ENCODE assay signal across 10 cellular contexts in the genomic region with DNA sequence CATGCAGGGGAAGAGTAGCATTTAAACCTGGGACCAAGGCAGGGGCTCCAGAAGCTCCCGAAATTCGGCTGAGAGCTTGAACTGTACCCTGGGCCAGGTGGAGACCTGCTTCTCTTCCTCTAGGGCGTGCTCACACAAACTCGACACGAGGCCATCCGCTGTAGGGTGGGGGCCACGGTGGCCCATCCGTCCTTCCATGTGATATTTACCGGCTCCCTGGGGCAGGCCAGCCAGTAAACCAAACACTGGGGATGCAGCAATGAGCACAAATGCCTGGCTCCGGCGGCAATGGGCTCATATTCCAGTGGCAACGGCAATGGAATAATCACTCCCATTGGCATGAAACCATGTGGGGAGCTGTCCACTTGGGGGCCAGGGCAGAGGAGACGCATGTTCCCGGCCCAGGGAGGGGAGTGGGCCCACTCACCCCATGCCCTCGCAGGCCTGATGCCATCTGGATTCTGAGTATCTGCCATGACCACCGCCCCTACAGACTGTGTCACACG. TPM values are rescaled to one million over a fixed set of nuclear protein-coding genes. Genes with fewer than 3 reads are reported as not detected.
DNase-seq lines count a peak whose midpoint lies in the region; ATAC-seq and TF ChIP-seq lines count a peak whose summit lies in the region.
"Had no signal": no experiment of that assay in that cellular context is flagged by ENCODE, and none has a peak within 500 bp of the region (broad histone marks: within the 10 kb centered on the region; RNA-seq: fewer than 3 reads in every experiment).

No MANE protein-coding gene starts in this region.

- H3K9me3 ChIP-seq in gastroesophageal sphincter (no peaks in the 10 kb centered on the region), parathyroid adenoma (ENCODE audit: control insufficient read depth, low read length) (no peaks in the 10 kb centered on the region), MM.1S (replicated peaks; ENCODE audit: insufficient read depth, low read length) (no peaks in the 10 kb centered on the region)

- no peak overlapping the region for H2AFZ ChIP-seq in parathyroid adenoma
- H2AFZ ChIP-seq in MM.1S (ENCODE audit: low read length) = no peak overlapping the region

- H3K36me3 ChIP-seq in gastroesophageal sphincter = peaks cover 0 to 8% of the 10 kb centered on the region in 2 donors
- H3K36me3 ChIP-seq in parathyroid adenoma (ENCODE audit: control insufficient read depth, insufficient read depth, low read length) = no peaks in the 10 kb centered on the region
- H3K36me3 ChIP-seq in MM.1S (replicated peaks; ENCODE audit: insufficient read depth, low read length) = no peaks in the 10 kb centered on the region

- no peaks in the 10 kb centered on the region for H3K9me2 ChIP-seq in MM.1S (replicated peaks; ENCODE audit: insufficient read depth, low read length)

- TF ChIP-seq CTCF in gastroesophageal sphincter (IDR thresholded peaks at IDR 0.05) = peak in 1 of 4 experiments; percentile 11
- no peak for TF ChIP-seq CTCF in parathyroid adenoma (IDR thresholded peaks at IDR 0.05)
- TF ChIP-seq CTCF in MM.1S (IDR thresholded peaks at IDR 0.05; ENCODE audit: low read length) = no peak

- H3K27me3 ChIP-seq in gastroesophageal sphincter (no peaks in the 10 kb centered on the region), parathyroid adenoma (ENCODE audit: control insufficient read depth, insufficient read depth, low read length) (no peaks in the 10 kb centered on the region), MM.1S (replicated peaks; ENCODE audit: insufficient read depth, low read length) (no peaks in the 10 kb centered on the region)

- no peak for TF ChIP-seq EP300 in gastroesophageal sphincter (IDR thresholded peaks at IDR 0.05)

- WGBS in gastroesophageal sphincter (ENCODE audit: low coverage in 1 of 2), 2 donors = 16 to 35% methylated on average over 3 to 11 of the region's 17 CpGs

- H3K27ac ChIP-seq in gastroesophageal sphincter (peak overlapping the region; percentile 19 to 92 (median 86)), parathyroid adenoma (peak overlapping the region; percentile 76), MM.1S (ENCODE audit: low read length) (no peak overlapping the region)

- no peak for TF ChIP-seq POLR2A in gastroesophageal sphincter (IDR thresholded peaks at IDR 0.05)

- peaks cover 10 to 94% (median 62%) of the 10 kb centered on the region in 3 donors for H3K4me1 ChIP-seq in gastroesophageal sphincter
- peaks cover 40% of the 10 kb centered on the region for H3K4me1 ChIP-seq in parathyroid adenoma
- peaks cover 9% of the 10 kb centered on the region for H3K4me1 ChIP-seq in MM.1S (ENCODE audit: low read length)

- peaks cover 25% of the 10 kb centered on the region for H4K20me1 ChIP-seq in MM.1S (ENCODE audit: insufficient read depth, low read length)

- H3K4me3 ChIP-seq in gastroesophageal sphincter = peak overlapping the region in 1 of 2 donors; percentile 33
- H3K4me3 ChIP-seq in parathyroid adenoma (ENCODE audit: low read depth, low read length) = no peak overlapping the region
- no peak overlapping the region for H3K4me3 ChIP-seq in MM.1S (ENCODE audit: low read length)

- H3F3A ChIP-seq in MM.1S (ENCODE audit: insufficient read depth, low read length) = no peaks in the 10 kb centered on the region

- ATAC-seq in left cardiac atrium (no peak), gastroesophageal sphincter (no peak), GM19328 (IDR thresholded peaks at IDR 0.05; ENCODE audit: unreplicated experiment) (no peak), HG03354 (IDR thresholded peaks at IDR 0.05; ENCODE audit: poor library complexity, severe bottlenecking, unreplicated experiment) (no peak)

- intact Hi-C loops in left cardiac atrium (cut with DNase I) (no loop called here), cardiac septum (cut with DNase I) (no loop called here)

- H3K4me2 ChIP-seq in parathyroid adenoma (ENCODE audit: low read length) (no peak overlapping the region), MM.1S (ENCODE audit: low read depth, low read length) (no peak overlapping the region)

- DNase-seq in left cardiac atrium (peak; percentile 29), cardiac septum (ENCODE audit: low spot score) (no peak), NCI-H748 treated with DMSO at 0.1 percent for 48 hours (lab: John Stamatoyannopoulos, UW) (no peak), MM.1S (no peak)
- DNase-seq: activated T-cell treated with anti-CD3 and anti-CD28 coated beads, Interleukin-2, amount 50 U/mL, for 24 hours; NCI-H69 had no signal

- H3K79me2 ChIP-seq in parathyroid adenoma = peaks cover 70% of the 10 kb centered on the region
- peaks cover 98% of the 10 kb centered on the region for H3K79me2 ChIP-seq in MM.1S (ENCODE audit: low read length)

- H3K9ac ChIP-seq in parathyroid adenoma (no peak overlapping the region), MM.1S (ENCODE audit: low read length) (no peak overlapping the region)

RNA-seq across cellular contexts. Expression of a gene that starts 10.8 kb away (rescaled TPM):
- total RNA-seq in left cardiac atrium (10 to 100 TPM; 31.4 to 39.4 TPM), cardiac septum (22.0 TPM), gastroesophageal sphincter (10 to 100 TPM; 48.2 to 67.7 (median 53.0) TPM)

RNA-seq across cellular contexts. Expression of a gene that starts 12.9 kb away (rescaled TPM):
- total RNA-seq in left cardiac atrium (1 to 10 TPM; 5.2 to 8.4 TPM), cardiac septum (5.1 TPM), gastroesophageal sphincter (10 to 100 TPM in 1 of 4 donors, 1 to 10 TPM in 3; 2.4 to 11.9 (median 7.4) TPM)

RNA-seq across cellular contexts. Expression of a gene that starts 46.2 kb away (rescaled TPM):
- 10 to 100 TPM; 21.1 to 22.3 TPM for total RNA-seq in left cardiac atrium
- 14.9 TPM for total RNA-seq in cardiac septum
- 1 to 10 TPM; 4.7 to 7.5 (median 6.0) TPM for total RNA-seq in gastroesophageal sphincter

RNA-seq across cellular contexts. Expression of a gene that starts 50.9 kb away (rescaled TPM):
- 1 to 10 TPM; 4.8 to 8.2 TPM for total RNA-seq in left cardiac atrium
- total RNA-seq in cardiac septum = 0.83 TPM
- 1 to 10 TPM in 3 of 4 donors, not detected in 1; 1.4 to 5.6 (median 4.9) TPM for total RNA-seq in gastroesophageal sphincter
